20 cellular contexts compared by ENCODE assay signal in genomic region chr12:92524489-92524888, GRCh38.
"Had no signal": no experiment of that assay in that cellular context is flagged by ENCODE, and none has a peak within 500 bp of the region (broad histone marks: within the 10 kb centered on the region; RNA-seq: fewer than 3 reads in every experiment).

No MANE protein-coding gene starts in this region.

- H3K27ac ChIP-seq: colonic mucosa, lower lobe of right lung had no signal

- DNase-seq: activated naive CD4-positive, alpha-beta T cell; anterior cingulate cortex; caudate nucleus; colonic mucosa; erythroblast; foreskin melanocyte; glutamatergic neuron; hippocampal formation; islet precursor cell; lower lobe of right lung; nephron progenitor cell; occipital lobe; stimulated activated CD4-positive, alpha-beta T cell treated with anti-CD3 and anti-CD28 coated beads, Interleukin-2, amount 100 ng/mL, for 24 hours; stimulated activated naive CD8-positive, alpha-beta T cell treated with anti-CD3 and anti-CD28 coated beads, Interleukin-15, Interleukin-2, amounts not matched to agents 100 U/mL and 50 U/mL, for 24 hours; SW 1271; trophoblast cell had no signal

- FAIRE-seq: endometrium, TTC549 had no signal

- H3K4me3 ChIP-seq: colonic mucosa, lower lobe of right lung had no signal

- H3K4me1 ChIP-seq: colonic mucosa, lower lobe of right lung had no signal

- H3K4me3 Mint-ChIP-seq: activated T-helper 1 cell treated with anti-CD3 and anti-CD28 coated beads, Interleukin-12 subunit alpha, Interleukin-12 subunit beta, Interleukin-2, Interleukin-4 antibody, amounts not matched to agents 30 ng/mL and 10 ng/mL and 1 ng/mL, durations not matched to agents 14 hours and 24 hours and 36 hours; brain; nephron progenitor cell had no signal

- ATAC-seq: lower lobe of right lung; stimulated activated naive CD8-positive, alpha-beta T cell treated with anti-CD3 and anti-CD28 coated beads, Interleukin-15, Interleukin-2, amounts not matched to agents 100 U/mL and 50 U/mL, for 24 hours had no signal

- H3K27me3 ChIP-seq: colonic mucosa had no signal

- H3K27ac Mint-ChIP-seq: activated T-helper 1 cell treated with anti-CD3 and anti-CD28 coated beads, Interleukin-12 subunit alpha, Interleukin-12 subunit beta, Interleukin-2, Interleukin-4 antibody, amounts not matched to agents 30 ng/mL and 10 ng/mL and 1 ng/mL, durations not matched to agents 14 hours and 24 hours and 36 hours; brain; nephron progenitor cell had no signal

- H3K9me3 ChIP-seq: colonic mucosa, lower lobe of right lung had no signal

- H3K27me3 Mint-ChIP-seq: brain had no signal

- H3K36me3 Mint-ChIP-seq: brain had no signal

- H3K36me3 ChIP-seq: colonic mucosa, lower lobe of right lung had no signal
